ENCODE assay signal across 19 cellular contexts in genomic region chr14:24848427-24848826, GRCh38.
DNase-seq lines count a peak whose midpoint lies in the region; ATAC-seq, FAIRE-seq and TF ChIP-seq lines count a peak whose summit lies in the region.
"Had no signal": no experiment of that assay in that cellular context is flagged by ENCODE, and none has a peak within 500 bp of the region (broad histone marks: within the 10 kb centered on the region; RNA-seq: fewer than 3 reads in every experiment).

No MANE protein-coding gene starts in this region.

- no peaks in the 10 kb centered on the region for H3K36me3 ChIP-seq in HEK293 (ENCODE audit: control insufficient read depth in 2 of 2, insufficient read depth in 1 of 2, low read length in 2 of 2)
- H3K36me3 ChIP-seq: ascending aorta, vagina had no signal

- DNase-seq in amniotic stem cell (lab: John Stamatoyannopoulos, UW) (peak; percentile 47), fibroblast of villous mesenchyme (ENCODE audit: low read depth) (peak; percentile 71), superior temporal gyrus (ENCODE audit: extremely low spot score) (peak; percentile 78), frontal cortex (ENCODE audit: low spot score in 2 of 2) (no peak)
- DNase-seq: activated CD8-positive, alpha-beta T cell treated with anti-CD3 and anti-CD28 coated beads, Interleukin-2, amount 10 ng/mL, durations not matched to agents 7 days and 5 days; CD4-positive, CD25-positive, alpha-beta regulatory T cell; NCI-H2029 treated with DMSO at 0.1 percent for 48 hours; NCI-H524 treated with DMSO at 0.1 percent for 48 hours; small intestine; stimulated activated naive CD8-positive, alpha-beta T cell treated with anti-CD3 and anti-CD28 coated beads, Interleukin-15, Interleukin-2, amounts not matched to agents 100 U/mL and 50 U/mL, for 24 hours; SW 1271 had no signal

- POLR2A ChIA-PET in HEK293 (lab: Yijun Ruan, JAX): no interaction called here

- no peak for FAIRE-seq in frontal cortex (lab: Jason Lieb, UNC)
- FAIRE-seq: GM12891, small intestine had no signal

- peaks cover 21% of the 10 kb centered on the region for H3K4me1 ChIP-seq in HEK293 (ENCODE audit: control insufficient read depth, insufficient read depth, low read length)
- H3K4me1 ChIP-seq: ascending aorta, vagina had no signal

- ATAC-seq in GM18861 (IDR thresholded peaks at IDR 0.05; ENCODE audit: unreplicated experiment) (no peak), GM18867 (IDR thresholded peaks at IDR 0.05; ENCODE audit: unreplicated experiment) (no peak)
- ATAC-seq: activated CD8-positive, alpha-beta T cell treated with anti-CD3 and anti-CD28 coated beads, Interleukin-2, amount 10 ng/mL, durations not matched to agents 7 days and 5 days; activated T-helper 17 cell treated with anti-CD3 and anti-CD28 coated beads, Interleukin-2, amount 50 U/mL, for 72 hours; stimulated activated naive CD8-positive, alpha-beta T cell treated with anti-CD3 and anti-CD28 coated beads, Interleukin-15, Interleukin-2, amounts not matched to agents 100 U/mL and 50 U/mL, for 24 hours had no signal

- CTCF ChIA-PET in HEK293 (lab: Yijun Ruan, JAX): interaction anchor here (0.7 kb wide), 1 partner anchor 192 kb away, joined by 3 read pairs; no protein-coding TSS in a partner anchor

- TF ChIP-seq CTCF in HEK293 (tag by site-specific recombination; IDR thresholded peaks at IDR 0.05) (no peak), fibroblast of villous mesenchyme (IDR thresholded peaks at IDR 0.05; ENCODE audit: insufficient read depth, low read depth, low read length) (no peak)

- no peaks in the 10 kb centered on the region for H3K9me3 ChIP-seq in HEK293 (ENCODE audit: control insufficient read depth, insufficient read depth, low read depth, low read length)
- H3K9me3 ChIP-seq: ascending aorta, vagina had no signal

- no peak overlapping the region for H3K4me3 ChIP-seq in HEK293 (ENCODE audit: low read depth, low read length)
- H3K4me3 ChIP-seq in fibroblast of villous mesenchyme (ENCODE audit: low read depth, low read length): no peak overlapping the region
- H3K4me3 ChIP-seq: ascending aorta, vagina had no signal

- 0 out of 2 replicates have a peak overlapping the region, but pooled peaks have one; percentile 16 for H3K27ac ChIP-seq in HEK293 (ENCODE audit: extremely low read depth, low read depth, low read length)
- H3K27ac ChIP-seq: ascending aorta, vagina, VCaP had no signal

TF ChIP-seq in HEK293, 187 proteins besides CTCF, POLR2A, EP300 and RAD21:
- TF ChIP-seq ZNF157 (tag by site-specific recombination; IDR thresholded peaks at IDR 0.05) (no peak), TRIM28 (IDR thresholded peaks at IDR 0.05; ENCODE audit: borderline replicate concordance, low read length) (no peak), ZBTB20 (tag by site-specific recombination; IDR thresholded peaks at IDR 0.05) (0 out of 2 replicates have a peak, but pooled peaks have one; percentile 17), ZBTB44 (tag by site-specific recombination; IDR thresholded peaks at IDR 0.05) (0 out of 2 replicates have a peak, but pooled peaks have one; percentile 21), ZFP69B (tag by site-specific recombination; IDR thresholded peaks at IDR 0.05) (no peak)

Comparison
In these comparisons a context has a peak if more than half of its experiments do, and no peak if none do; other contexts are left out.
1. DNase-seq: peak in amniotic stem cell (single experiment), fibroblast of villous mesenchyme (single experiment) and superior temporal gyrus (single experiment); none in frontal cortex (0 of 2).